1 cellular context compared by ENCODE assay signal in the genomic region with DNA sequence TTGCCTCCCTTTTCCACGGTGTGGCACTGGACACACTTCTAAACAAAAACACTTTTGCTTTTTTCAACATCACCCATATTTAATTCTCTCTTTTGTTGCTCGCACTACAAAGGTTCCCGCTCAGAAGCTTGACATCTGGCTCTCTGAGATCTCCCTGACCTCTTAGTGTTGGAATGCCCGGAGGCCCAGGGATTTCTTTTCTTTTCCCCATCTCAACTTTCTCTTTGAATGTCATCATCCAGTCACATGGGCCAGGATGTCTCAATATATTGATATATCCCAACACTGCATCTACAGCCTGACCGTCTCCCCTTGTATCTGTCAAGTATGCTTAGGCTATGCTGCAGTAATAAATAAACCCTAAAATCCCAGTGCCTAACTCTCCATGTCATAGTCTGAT.
TF ChIP-seq lines count a peak whose summit lies in the region.

No MANE protein-coding gene starts in this region.

TF ChIP-seq in IMR-90, 13 proteins besides CTCF, POLR2A, EP300 and RAD21:
- TF ChIP-seq, protein P1, sequence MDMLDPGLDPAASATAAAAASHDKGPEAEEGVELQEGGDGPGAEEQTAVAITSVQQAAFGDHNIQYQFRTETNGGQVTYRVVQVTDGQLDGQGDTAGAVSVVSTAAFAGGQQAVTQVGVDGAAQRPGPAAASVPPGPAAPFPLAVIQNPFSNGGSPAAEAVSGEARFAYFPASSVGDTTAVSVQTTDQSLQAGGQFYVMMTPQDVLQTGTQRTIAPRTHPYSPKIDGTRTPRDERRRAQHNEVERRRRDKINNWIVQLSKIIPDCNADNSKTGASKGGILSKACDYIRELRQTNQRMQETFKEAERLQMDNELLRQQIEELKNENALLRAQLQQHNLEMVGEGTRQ (IDR thresholded peaks at IDR 0.05; ENCODE audit: low read depth, low read length): no peak
- no peak for TF ChIP-seq RFX5 (IDR thresholded peaks at IDR 0.05; ENCODE audit: low read depth, low read length)
- no peak for TF ChIP-seq FOS (IDR thresholded peaks at IDR 0.05; ENCODE audit: low read depth, low read length)
- TF ChIP-seq MAZ (IDR thresholded peaks at IDR 0.05; ENCODE audit: borderline replicate concordance, low read depth, low read length): no peak
- no peak for TF ChIP-seq MAFK (IDR thresholded peaks at IDR 0.05; ENCODE audit: low read depth, low read length)
- TF ChIP-seq, protein P2, sequence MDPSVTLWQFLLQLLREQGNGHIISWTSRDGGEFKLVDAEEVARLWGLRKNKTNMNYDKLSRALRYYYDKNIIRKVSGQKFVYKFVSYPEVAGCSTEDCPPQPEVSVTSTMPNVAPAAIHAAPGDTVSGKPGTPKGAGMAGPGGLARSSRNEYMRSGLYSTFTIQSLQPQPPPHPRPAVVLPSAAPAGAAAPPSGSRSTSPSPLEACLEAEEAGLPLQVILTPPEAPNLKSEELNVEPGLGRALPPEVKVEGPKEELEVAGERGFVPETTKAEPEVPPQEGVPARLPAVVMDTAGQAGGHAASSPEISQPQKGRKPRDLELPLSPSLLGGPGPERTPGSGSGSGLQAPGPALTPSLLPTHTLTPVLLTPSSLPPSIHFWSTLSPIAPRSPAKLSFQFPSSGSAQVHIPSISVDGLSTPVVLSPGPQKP (IDR thresholded peaks at IDR 0.05; ENCODE audit: borderline replicate concordance, low read depth, low read length): no peak
- TF ChIP-seq MXI1 (IDR thresholded peaks at IDR 0.05; ENCODE audit: borderline replicate concordance, low read depth, low read length): no peak
- no peak for TF ChIP-seq NFE2L2 (IDR thresholded peaks at IDR 0.05; ENCODE audit: low read depth, low read length)
- TF ChIP-seq RCOR1 (IDR thresholded peaks at IDR 0.05; ENCODE audit: insufficient replicate concordance, low read length): no peak
TF ChIP-seq in IMR-90: peak in this region for 0.
